ENCODE assay signal across 7 cellular contexts in the genomic region with DNA sequence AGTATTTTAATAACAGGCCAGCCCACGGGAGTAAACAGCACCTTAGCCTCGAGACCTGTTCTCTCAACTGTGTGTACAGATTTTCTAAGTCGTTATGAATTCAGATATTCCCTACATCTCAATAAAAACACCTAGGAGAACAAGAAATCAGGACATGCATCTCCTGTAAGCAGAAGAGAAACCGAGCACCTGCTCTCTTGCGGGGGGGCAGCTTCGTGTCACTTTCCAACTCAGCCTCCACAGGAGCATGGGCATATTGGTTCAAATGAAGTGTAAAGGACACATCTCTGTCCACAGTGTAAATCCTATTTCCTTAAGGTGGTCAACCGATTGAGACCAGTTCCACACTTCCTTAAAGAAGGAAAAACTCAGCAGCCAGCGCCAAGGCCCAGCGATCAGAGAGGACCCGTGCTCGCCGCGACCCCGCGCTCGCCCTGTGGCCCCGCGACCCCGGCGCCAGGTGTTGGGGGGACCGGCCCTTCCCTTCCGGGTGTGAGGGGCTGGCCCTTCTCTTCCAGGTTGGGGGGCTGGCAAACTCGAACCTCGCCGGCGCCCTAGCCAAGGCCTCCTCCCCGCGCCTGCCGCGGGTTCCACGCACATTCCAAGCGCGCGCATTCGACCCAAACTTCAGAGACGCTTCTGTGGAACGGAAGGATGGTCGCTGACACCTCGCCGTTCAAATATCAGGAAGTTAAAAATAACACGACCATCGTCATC. TPM values are rescaled to one million over a fixed set of nuclear protein-coding genes. Genes with fewer than 3 reads are reported as not detected.
DNase-seq lines count a peak whose midpoint lies in the region; TF ChIP-seq lines count a peak whose summit lies in the region.

No MANE protein-coding gene starts in this region.

- H3K4me1 Mint-ChIP-seq in activated T-helper 2 cell treated with anti-CD3 and anti-CD28 coated beads, Interferon-gamma antibody, Interleukin-2, Interleukin-4, amounts not matched to agents 10 μg/mL and 5 μg/mL and 100 μg/mL, durations not matched to agents 14 hours and 24 hours and 36 hours (ENCODE audit: low read depth): peaks cover 36% of the 10 kb centered on the region

- H2AFZ ChIP-seq in smooth muscle cell (ENCODE audit: low read depth): peak overlapping the region; percentile 87

- H3K4me2 ChIP-seq in smooth muscle cell: peak overlapping the region; percentile 87

- peak overlapping the region; percentile 93 for H3K4me3 Mint-ChIP-seq in activated T-helper 2 cell treated with anti-CD3 and anti-CD28 coated beads, Interferon-gamma antibody, Interleukin-2, Interleukin-4, amounts not matched to agents 10 μg/mL and 5 μg/mL and 100 μg/mL, durations not matched to agents 14 hours and 24 hours and 36 hours (ENCODE audit: low read depth)

- no peaks in the 10 kb centered on the region for H3K27me3 ChIP-seq in smooth muscle cell (ENCODE audit: low read depth)

- TF ChIP-seq CTCF in HFF-Myc (IDR thresholded peaks at IDR 0.05; ENCODE audit: low read depth, low read length, missing control alignments): no peak
- no peak for TF ChIP-seq CTCF in smooth muscle cell (IDR thresholded peaks at IDR 0.05; ENCODE audit: borderline replicate concordance, insufficient read depth, poor library complexity, severe bottlenecking)

- intact Hi-C loops in activated T-helper 2 cell treated with anti-CD3 and anti-CD28 coated beads, Interferon-gamma antibody, Interleukin-2, Interleukin-4, amounts not matched to agents 10 μg/mL and 5 μg/mL and 100 μg/mL, durations not matched to agents 14 hours and 24 hours and 36 hours (cut with micrococcal nuclease): loop anchor here (5.0 kb wide), 1 partner anchor 129 kb away; no protein-coding TSS in a partner anchor

- peaks cover 4% of the 10 kb centered on the region for H3K9me3 ChIP-seq in smooth muscle cell (replicated peaks; ENCODE audit: low read depth)

- H3K27me3 Mint-ChIP-seq in activated T-helper 2 cell treated with anti-CD3 and anti-CD28 coated beads, Interferon-gamma antibody, Interleukin-2, Interleukin-4, amounts not matched to agents 10 μg/mL and 5 μg/mL and 100 μg/mL, durations not matched to agents 14 hours and 24 hours and 36 hours (ENCODE audit: low read depth): no peaks in the 10 kb centered on the region

- WGBS in smooth muscle cell (ENCODE audit: low lambda C conversion rate): 27% methylated on average over 42 of the region's 42 CpGs

- peaks cover 10% of the 10 kb centered on the region for H3K4me1 ChIP-seq in smooth muscle cell (ENCODE audit: low read depth)

- H3K36me3 ChIP-seq in smooth muscle cell (ENCODE audit: low read depth): no peaks in the 10 kb centered on the region

- H3K4me3 ChIP-seq in HFF-Myc (replicated peaks; ENCODE audit: low read depth, low read length) (peak overlapping the region; percentile 89), smooth muscle cell (peak overlapping the region; percentile 77)

- DNase-seq in HFF-Myc (ENCODE audit: extremely low read depth, low read depth) (no peak), iPS-NIHi11 (ENCODE audit: low spot score) (peak; percentile 8), smooth muscle cell (lab: John Stamatoyannopoulos, UW; ENCODE audit: unreplicated experiment) (no peak), UCSD-AML1 (lab: John Stamatoyannopoulos, UW; ENCODE audit: unreplicated experiment) (no peak), cerebellar nuclear complex (lab: John Stamatoyannopoulos, UW) (no peak)
- no peak for DNase-seq in activated T-helper 2 cell treated with anti-CD3 and anti-CD28 coated beads, Interferon-gamma antibody, Interleukin-2, Interleukin-4, amounts not matched to agents 10 μg/mL and 5 μg/mL and 100 μg/mL, durations not matched to agents 14 hours and 24 hours and 36 hours (ENCODE audit: low spot score)
- DNase-seq in stimulated activated CD4-positive, alpha-beta T cell treated with anti-CD3 and anti-CD28 coated beads, Interleukin-2, amount 100 ng/mL, for 48 hours: no peak

- H3K36me3 Mint-ChIP-seq in activated T-helper 2 cell treated with anti-CD3 and anti-CD28 coated beads, Interferon-gamma antibody, Interleukin-2, Interleukin-4, amounts not matched to agents 10 μg/mL and 5 μg/mL and 100 μg/mL, durations not matched to agents 14 hours and 24 hours and 36 hours (ENCODE audit: low read depth): peaks cover 62% of the 10 kb centered on the region

- H4K20me1 ChIP-seq in smooth muscle cell (ENCODE audit: low read depth): peaks cover 22% of the 10 kb centered on the region

- peaks cover 18% of the 10 kb centered on the region for H3K9me3 Mint-ChIP-seq in activated T-helper 2 cell treated with anti-CD3 and anti-CD28 coated beads, Interferon-gamma antibody, Interleukin-2, Interleukin-4, amounts not matched to agents 10 μg/mL and 5 μg/mL and 100 μg/mL, durations not matched to agents 14 hours and 24 hours and 36 hours

- peak overlapping the region; percentile 52 for H3K27ac ChIP-seq in smooth muscle cell (ENCODE audit: low read depth)

- H3K9ac ChIP-seq in smooth muscle cell (ENCODE audit: low read depth): no peak overlapping the region

- H3F3A ChIP-seq in smooth muscle cell (ENCODE audit: low read depth): no peaks in the 10 kb centered on the region

- H3K27ac Mint-ChIP-seq in activated T-helper 2 cell treated with anti-CD3 and anti-CD28 coated beads, Interferon-gamma antibody, Interleukin-2, Interleukin-4, amounts not matched to agents 10 μg/mL and 5 μg/mL and 100 μg/mL, durations not matched to agents 14 hours and 24 hours and 36 hours: peak overlapping the region; percentile 60

- peaks cover 46% of the 10 kb centered on the region for H3K79me2 ChIP-seq in smooth muscle cell (ENCODE audit: low read depth)

RNA-seq across cellular contexts. Expression of a gene that starts 0.7 kb away (rescaled TPM):
- 34.7 and 37.1 TPM in 2 replicates for total RNA-seq in activated T-helper 2 cell treated with anti-CD3 and anti-CD28 coated beads, Interferon-gamma antibody, Interleukin-2, Interleukin-4, amounts not matched to agents 10 μg/mL and 5 μg/mL and 100 μg/mL, durations not matched to agents 14 hours and 24 hours and 36 hours
- 30.2 and 42.8 TPM in 2 replicates for total RNA-seq in smooth muscle cell
- 12.1 and 17.1 TPM in 2 replicates for polyA plus RNA-seq in smooth muscle cell

RNA-seq across cellular contexts. Expression of a gene that starts 1.6 kb away (rescaled TPM):
- 168 and 177 TPM in 2 replicates for total RNA-seq in activated T-helper 2 cell treated with anti-CD3 and anti-CD28 coated beads, Interferon-gamma antibody, Interleukin-2, Interleukin-4, amounts not matched to agents 10 μg/mL and 5 μg/mL and 100 μg/mL, durations not matched to agents 14 hours and 24 hours and 36 hours
- total RNA-seq in smooth muscle cell: 168 and 182 TPM in 2 replicates
- 168 and 191 TPM in 2 replicates for polyA plus RNA-seq in smooth muscle cell

RNA-seq across cellular contexts. Expression of a gene that starts 24.7 kb away (rescaled TPM):
- 16.3 and 17.6 TPM in 2 replicates for total RNA-seq in activated T-helper 2 cell treated with anti-CD3 and anti-CD28 coated beads, Interferon-gamma antibody, Interleukin-2, Interleukin-4, amounts not matched to agents 10 μg/mL and 5 μg/mL and 100 μg/mL, durations not matched to agents 14 hours and 24 hours and 36 hours
- 0.67 TPM in 1 of 2 replicates, not detected in the other for total RNA-seq in smooth muscle cell
- 0.58 and 1.7 TPM in 2 replicates for polyA plus RNA-seq in smooth muscle cell

Comparison
In these comparisons a context has a peak if more than half of its experiments do, and no peak if none do; other contexts are left out.
1. RNA of a gene that starts 24.7 kb away (total RNA-seq): 16.3 to 17.6 TPM in activated T-helper 2 cell treated with anti-CD3 and anti-CD28 coated beads, Interferon-gamma antibody, Interleukin-2, Interleukin-4, amounts not matched to agents 10 μg/mL and 5 μg/mL and 100 μg/mL, durations not matched to agents 14 hours and 24 hours and 36 hours; 0.67 TPM in smooth muscle cell; every median in the first group is over 10 times any median in the second.